In genomic region chr1:116556289-116557006, GRCh38 we compare ENCODE assay signal across 1 cellular context.
TF ChIP-seq lines count a peak whose summit lies in the region.

No MANE protein-coding gene starts in this region.

TF ChIP-seq in K562, 482 proteins besides CTCF, POLR2A, EP300 and RAD21 (continued from another document and continues in another):
- TF ChIP-seq, protein P1, sequence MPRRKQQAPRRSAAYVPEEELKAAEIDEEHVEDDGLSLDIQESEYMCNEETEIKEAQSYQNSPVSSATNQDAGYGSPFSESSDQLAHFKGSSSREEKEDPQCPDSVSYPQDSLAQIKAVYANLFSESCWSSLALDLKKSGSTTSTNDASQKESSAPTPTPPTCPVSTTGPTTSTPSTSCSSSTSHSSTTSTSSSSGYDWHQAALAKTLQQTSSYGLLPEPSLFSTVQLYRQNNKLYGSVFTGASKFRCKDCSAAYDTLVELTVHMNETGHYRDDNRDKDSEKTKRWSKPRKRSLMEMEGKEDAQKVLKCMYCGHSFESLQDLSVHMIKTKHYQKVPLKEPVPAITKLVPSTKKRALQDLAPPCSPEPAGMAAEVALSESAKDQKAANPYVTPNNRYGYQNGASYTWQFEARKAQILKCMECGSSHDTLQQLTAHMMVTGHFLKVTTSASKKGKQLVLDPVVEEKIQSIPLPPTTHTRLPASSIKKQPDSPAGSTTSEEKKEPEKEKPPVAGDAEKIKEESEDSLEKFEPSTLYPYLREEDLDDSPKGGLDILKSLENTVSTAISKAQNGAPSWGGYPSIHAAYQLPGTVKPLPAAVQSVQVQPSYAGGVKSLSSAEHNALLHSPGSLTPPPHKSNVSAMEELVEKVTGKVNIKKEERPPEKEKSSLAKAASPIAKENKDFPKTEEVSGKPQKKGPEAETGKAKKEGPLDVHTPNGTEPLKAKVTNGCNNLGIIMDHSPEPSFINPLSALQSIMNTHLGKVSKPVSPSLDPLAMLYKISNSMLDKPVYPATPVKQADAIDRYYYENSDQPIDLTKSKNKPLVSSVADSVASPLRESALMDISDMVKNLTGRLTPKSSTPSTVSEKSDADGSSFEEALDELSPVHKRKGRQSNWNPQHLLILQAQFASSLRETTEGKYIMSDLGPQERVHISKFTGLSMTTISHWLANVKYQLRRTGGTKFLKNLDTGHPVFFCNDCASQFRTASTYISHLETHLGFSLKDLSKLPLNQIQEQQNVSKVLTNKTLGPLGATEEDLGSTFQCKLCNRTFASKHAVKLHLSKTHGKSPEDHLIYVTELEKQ (CRISPR knock-in tag; IDR thresholded peaks at IDR 0.05) = no peak
- TF ChIP-seq NFIC (IDR thresholded peaks at IDR 0.05) = peak; percentile 33; the same call in 1 of the 2 replicates
- TF ChIP-seq ZNF24 (IDR thresholded peaks at IDR 0.05) = peak; percentile 27; the same call in 1 of the 2 replicates
- TF ChIP-seq ZNF140 (CRISPR knock-in tag; IDR thresholded peaks at IDR 0.05) = no peak
- peak in 1 of 2 experiments; percentile 69; a peak in 2 of 4 replicates for TF ChIP-seq HDAC1 (IDR thresholded peaks at IDR 0.05)
- TF ChIP-seq ARNT (IDR thresholded peaks at IDR 0.05) = no peak
- TF ChIP-seq TCF3 (CRISPR knock-in tag; IDR thresholded peaks at IDR 0.05) = peak; percentile 45
- TF ChIP-seq CBFA2T2 (conservative IDR thresholded peaks at IDR 0.05) = peak; percentile 60; the same call in 1 of the 2 replicates
- peak; percentile 46 for TF ChIP-seq NEUROD1 (IDR thresholded peaks at IDR 0.05; ENCODE audit: borderline replicate concordance, low read depth, low read length, partially characterized antibody)
- TF ChIP-seq HMG20A (CRISPR knock-in tag; conservative IDR thresholded peaks at IDR 0.05) = no peak
- TF ChIP-seq LARP7 (IDR thresholded peaks at IDR 0.05) = peak; percentile 47; the same call in 1 of the 2 replicates
- TF ChIP-seq ATF3 (IDR thresholded peaks at IDR 0.05) = peak; percentile 83
- no peak for TF ChIP-seq ATF3 (CRISPR knock-in tag; conservative IDR thresholded peaks at IDR 0.05)
- peak; percentile 56; the same call in 1 of the 2 replicates for TF ChIP-seq LEF1 (IDR thresholded peaks at IDR 0.05)
- peak; percentile 75 for TF ChIP-seq MYC (IDR thresholded peaks at IDR 0.05; ENCODE audit: low read depth, low read length)
- no peak for TF ChIP-seq MYC (CRISPR knock-in tag; IDR thresholded peaks at IDR 0.05; ENCODE audit: borderline replicate concordance, low read depth)
- TF ChIP-seq EGR1 (conservative IDR thresholded peaks at IDR 0.05) = peak; percentile 76
- peak; percentile 62 for TF ChIP-seq HDAC2 (IDR thresholded peaks at IDR 0.05)
- TF ChIP-seq CBFB (CRISPR knock-in tag; IDR thresholded peaks at IDR 0.05) = no peak
- TF ChIP-seq RBM25 (IDR thresholded peaks at IDR 0.05; ENCODE audit: low read depth, low read length, severe bottlenecking) = no peak
- peak in 1 of 3 experiments; percentile 17 for TF ChIP-seq YY1 (IDR thresholded peaks at IDR 0.05; ENCODE audit: borderline replicate concordance in 1 of 3, control insufficient read depth in 1 of 3, extremely low read depth in 1 of 3, insufficient read depth in 3 of 3, insufficient read length in 1 of 3, insufficient replicate concordance in 2 of 3, low read depth in 1 of 3, low read length in 2 of 3)
- TF ChIP-seq CREM (IDR thresholded peaks at IDR 0.05; ENCODE audit: low read depth) = peak; percentile 67
- no peak for TF ChIP-seq ETV1 (tag; conservative IDR thresholded peaks at IDR 0.05; ENCODE audit: low read depth)
- no peak for TF ChIP-seq ATF1 (CRISPR knock-in tag; IDR thresholded peaks at IDR 0.05)
- TF ChIP-seq ATF1 (tag; IDR thresholded peaks at IDR 0.05) = peak; percentile 23; the same call in 1 of the 2 replicates
- TF ChIP-seq, protein P2, sequence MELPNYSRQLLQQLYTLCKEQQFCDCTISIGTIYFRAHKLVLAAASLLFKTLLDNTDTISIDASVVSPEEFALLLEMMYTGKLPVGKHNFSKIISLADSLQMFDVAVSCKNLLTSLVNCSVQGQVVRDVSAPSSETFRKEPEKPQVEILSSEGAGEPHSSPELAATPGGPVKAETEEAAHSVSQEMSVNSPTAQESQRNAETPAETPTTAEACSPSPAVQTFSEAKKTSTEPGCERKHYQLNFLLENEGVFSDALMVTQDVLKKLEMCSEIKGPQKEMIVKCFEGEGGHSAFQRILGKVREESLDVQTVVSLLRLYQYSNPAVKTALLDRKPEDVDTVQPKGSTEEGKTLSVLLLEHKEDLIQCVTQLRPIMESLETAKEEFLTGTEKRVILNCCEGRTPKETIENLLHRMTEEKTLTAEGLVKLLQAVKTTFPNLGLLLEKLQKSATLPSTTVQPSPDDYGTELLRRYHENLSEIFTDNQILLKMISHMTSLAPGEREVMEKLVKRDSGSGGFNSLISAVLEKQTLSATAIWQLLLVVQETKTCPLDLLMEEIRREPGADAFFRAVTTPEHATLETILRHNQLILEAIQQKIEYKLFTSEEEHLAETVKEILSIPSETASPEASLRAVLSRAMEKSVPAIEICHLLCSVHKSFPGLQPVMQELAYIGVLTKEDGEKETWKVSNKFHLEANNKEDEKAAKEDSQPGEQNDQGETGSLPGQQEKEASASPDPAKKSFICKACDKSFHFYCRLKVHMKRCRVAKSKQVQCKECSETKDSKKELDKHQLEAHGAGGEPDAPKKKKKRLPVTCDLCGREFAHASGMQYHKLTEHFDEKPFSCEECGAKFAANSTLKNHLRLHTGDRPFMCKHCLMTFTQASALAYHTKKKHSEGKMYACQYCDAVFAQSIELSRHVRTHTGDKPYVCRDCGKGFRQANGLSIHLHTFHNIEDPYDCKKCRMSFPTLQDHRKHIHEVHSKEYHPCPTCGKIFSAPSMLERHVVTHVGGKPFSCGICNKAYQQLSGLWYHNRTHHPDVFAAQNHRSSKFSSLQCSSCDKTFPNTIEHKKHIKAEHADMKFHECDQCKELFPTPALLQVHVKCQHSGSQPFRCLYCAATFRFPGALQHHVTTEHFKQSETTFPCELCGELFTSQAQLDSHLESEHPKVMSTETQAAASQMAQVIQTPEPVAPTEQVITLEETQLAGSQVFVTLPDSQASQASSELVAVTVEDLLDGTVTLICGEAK (IDR thresholded peaks at IDR 0.05) = 0 out of 2 replicates have a peak, but pooled peaks have one; percentile 34
- TF ChIP-seq, protein P2 (CRISPR knock-in tag; IDR thresholded peaks at IDR 0.05) = no peak
- no peak for TF ChIP-seq NR2F6 (CRISPR knock-in tag; IDR thresholded peaks at IDR 0.05)
- peak; percentile 30; the same call in 1 of the 2 replicates for TF ChIP-seq TRIM28 (IDR thresholded peaks at IDR 0.05)
- TF ChIP-seq SMAD4 (CRISPR knock-in tag; conservative IDR thresholded peaks at IDR 0.05) = 0 out of 2 replicates have a peak, but pooled peaks have one; percentile 37
- peak; percentile 85 for TF ChIP-seq SMARCA4 (IDR thresholded peaks at IDR 0.05)
- TF ChIP-seq, protein P3, sequence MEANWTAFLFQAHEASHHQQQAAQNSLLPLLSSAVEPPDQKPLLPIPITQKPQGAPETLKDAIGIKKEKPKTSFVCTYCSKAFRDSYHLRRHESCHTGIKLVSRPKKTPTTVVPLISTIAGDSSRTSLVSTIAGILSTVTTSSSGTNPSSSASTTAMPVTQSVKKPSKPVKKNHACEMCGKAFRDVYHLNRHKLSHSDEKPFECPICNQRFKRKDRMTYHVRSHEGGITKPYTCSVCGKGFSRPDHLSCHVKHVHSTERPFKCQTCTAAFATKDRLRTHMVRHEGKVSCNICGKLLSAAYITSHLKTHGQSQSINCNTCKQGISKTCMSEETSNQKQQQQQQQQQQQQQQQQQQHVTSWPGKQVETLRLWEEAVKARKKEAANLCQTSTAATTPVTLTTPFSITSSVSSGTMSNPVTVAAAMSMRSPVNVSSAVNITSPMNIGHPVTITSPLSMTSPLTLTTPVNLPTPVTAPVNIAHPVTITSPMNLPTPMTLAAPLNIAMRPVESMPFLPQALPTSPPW (CRISPR knock-in tag; IDR thresholded peaks at IDR 0.05) = 0 out of 2 replicates have a peak, but pooled peaks have one; percentile 26
- peak; percentile 89 for TF ChIP-seq DPF2 (IDR thresholded peaks at IDR 0.05)
- TF ChIP-seq CTBP1 (IDR thresholded peaks at IDR 0.05; ENCODE audit: borderline replicate concordance) = 0 out of 2 replicates have a peak, but pooled peaks have one; percentile 21
- TF ChIP-seq XRCC3 (IDR thresholded peaks at IDR 0.05) = no peak
- TF ChIP-seq ZBTB2 (IDR thresholded peaks at IDR 0.05) = peak; percentile 83
- 0 out of 2 replicates have a peak, but pooled peaks have one; percentile 13 for TF ChIP-seq ZNF175 (CRISPR knock-in tag; IDR thresholded peaks at IDR 0.05; ENCODE audit: low read depth)
- no peak for TF ChIP-seq PML (IDR thresholded peaks at IDR 0.05; ENCODE audit: low read length)
- TF ChIP-seq TAF9B (IDR thresholded peaks at IDR 0.05; ENCODE audit: partially characterized antibody) = no peak
- no peak for TF ChIP-seq ZZZ3 (IDR thresholded peaks at IDR 0.05)
- TF ChIP-seq BCOR (IDR thresholded peaks at IDR 0.05) = peak; percentile 77
- peak; percentile 33 for TF ChIP-seq BRD9 (IDR thresholded peaks at IDR 0.05; ENCODE audit: low read depth, partially characterized antibody)
- TF ChIP-seq TRIM24 (IDR thresholded peaks at IDR 0.05) = peak; percentile 21 to 58; a peak in 3 of 4 replicates
- TF ChIP-seq MTA1 (IDR thresholded peaks at IDR 0.05; ENCODE audit: borderline replicate concordance) = peak; percentile 43; the same call in 1 of the 2 replicates
- peak; percentile 81 for TF ChIP-seq JUND (IDR thresholded peaks at IDR 0.05; ENCODE audit: borderline replicate concordance, low read depth, low read length)
- TF ChIP-seq JUND (tag; IDR thresholded peaks at IDR 0.05; ENCODE audit: borderline replicate concordance, low read depth, low read length) = peak; percentile 79; the same call in 2 of the 3 replicates
- TF ChIP-seq HBP1 (CRISPR knock-in tag; IDR thresholded peaks at IDR 0.05) = 0 out of 2 replicates have a peak, but pooled peaks have one; percentile 7
- peak; percentile 57; the same call in 1 of the 2 replicates for TF ChIP-seq EP400 (IDR thresholded peaks at IDR 0.05)
- TF ChIP-seq KAT8 (IDR thresholded peaks at IDR 0.05; ENCODE audit: low read depth) = no peak
- TF ChIP-seq KDM1A (IDR thresholded peaks at IDR 0.05) = peak; percentile 56 to 79; a peak in 3 of 4 replicates
- TF ChIP-seq KLF10 (CRISPR knock-in tag; IDR thresholded peaks at IDR 0.05) = no peak
